Comparison of ENCODE assay signal across 9 cellular contexts in genomic region chr3:172511783-172512357, GRCh38.
DNase-seq lines count a peak whose midpoint lies in the region; ATAC-seq and TF ChIP-seq lines count a peak whose summit lies in the region.
"Had no signal": no experiment of that assay in that cellular context is flagged by ENCODE, and none has a peak within 500 bp of the region (broad histone marks: within the 10 kb centered on the region; RNA-seq: fewer than 3 reads in every experiment).

No MANE protein-coding gene starts in this region.

- H3K36me3 ChIP-seq in OCI-LY3 (replicated peaks; ENCODE audit: low read depth, low read length) (no peaks in the 10 kb centered on the region), neutrophil (peaks cover 86% of the 10 kb centered on the region)

- H3K9ac ChIP-seq in OCI-LY3 (ENCODE audit: low read length) = no peak overlapping the region

- H3K4me3 ChIP-seq in OCI-LY3 (ENCODE audit: low read length) (peak overlapping the region; percentile 53), neutrophil (ENCODE audit: low read depth in 1 of 2, low read length in 1 of 2) (peak overlapping the region; percentile 52 to 58)
- H3K4me3 ChIP-seq: lung had no signal

- no peaks in the 10 kb centered on the region for H3K79me2 ChIP-seq in OCI-LY3 (ENCODE audit: low read length)

- no peak for TF ChIP-seq CTCF in OCI-LY3 (IDR thresholded peaks at IDR 0.05; ENCODE audit: low read depth, low read length)
- no peak for TF ChIP-seq CTCF in neutrophil (IDR thresholded peaks at IDR 0.05)
- TF ChIP-seq CTCF in GM20000 (IDR thresholded peaks at IDR 0.05; ENCODE audit: extremely low read depth, missing control alignments) = no peak

- peak; percentile 57 for ATAC-seq in GM18907 (IDR thresholded peaks at IDR 0.05; ENCODE audit: unreplicated experiment)
- ATAC-seq in GM21825 (IDR thresholded peaks at IDR 0.05; ENCODE audit: unreplicated experiment) = peak; percentile 41

- H3K27ac ChIP-seq in OCI-LY3 (ENCODE audit: low read length) (peak overlapping the region; percentile 32), neutrophil (peak overlapping the region; percentile 92)

- no peaks in the 10 kb centered on the region for H3K27me3 ChIP-seq in OCI-LY3 (ENCODE audit: low read depth, low read length)
- H3K27me3 ChIP-seq in neutrophil = no peaks in the 10 kb centered on the region

- H4K20me1 ChIP-seq in OCI-LY3 (ENCODE audit: insufficient read depth, low read length) = no peaks in the 10 kb centered on the region

- no peak overlapping the region for H2AFZ ChIP-seq in OCI-LY3 (ENCODE audit: low read depth, low read length)

- H3K4me2 ChIP-seq in OCI-LY3 (ENCODE audit: low read length) = peak overlapping the region; percentile 71

- H3K9me3 ChIP-seq in OCI-LY3 (ENCODE audit: insufficient read depth, low read length) (no peaks in the 10 kb centered on the region), neutrophil (no peaks in the 10 kb centered on the region)

- DNase-seq in NOMO-1 (lab: John Stamatoyannopoulos, UW; ENCODE audit: unreplicated experiment in 2 of 2) = no peak
- no peak for DNase-seq in NCI-H128 (lab: John Stamatoyannopoulos, UW; ENCODE audit: unreplicated experiment)
- no peak for DNase-seq in NCI-H345 treated with DMSO at 0.1 percent for 48 hours (lab: John Stamatoyannopoulos, UW; ENCODE audit: unreplicated experiment)
- no peak for DNase-seq in GM20000 (ENCODE audit: low spot score)

- H3K4me1 ChIP-seq in OCI-LY3 (ENCODE audit: low read length) (peaks cover 26% of the 10 kb centered on the region), neutrophil (ENCODE audit: control insufficient read depth in 1 of 2, insufficient read depth in 1 of 2, low read depth in 1 of 2, low read length in 1 of 2) (peaks cover 70 to 71% of the 10 kb centered on the region in 2 experiments)
